Comparison of ENCODE assay signal across 8 cellular contexts in genomic region chr2:8544786-8545631, GRCh38.
DNase-seq lines count a peak whose midpoint lies in the region; ATAC-seq and TF ChIP-seq lines count a peak whose summit lies in the region.

No MANE protein-coding gene starts in this region.

- no peak for TF ChIP-seq POLR2A in testis (IDR thresholded peaks at IDR 0.05)

- 68 to 79% methylated on average over 19 to 25 of the region's 25 CpGs for WGBS in testis, 2 donors

- H3K36me3 ChIP-seq in testis (ENCODE audit: low read depth, missing control alignments): no peaks in the 10 kb centered on the region

- peak; percentile 60 for ATAC-seq in HG02852 (IDR thresholded peaks at IDR 0.05; ENCODE audit: unreplicated experiment)

- intact Hi-C loops in testis (cut with DNase I; ENCODE audit: low total_unique reads): no loop called here

- H3K27ac ChIP-seq in testis: no peak overlapping the region

- no peaks in the 10 kb centered on the region for H3K4me1 ChIP-seq in testis

- H3K9me3 ChIP-seq in testis: no peaks in the 10 kb centered on the region

- H3K27me3 ChIP-seq in testis: no peaks in the 10 kb centered on the region

- peak; percentile 8 to 21 for DNase-seq in NCI-H2081 (lab: John Stamatoyannopoulos, UW)
- DNase-seq in NCI-H2081 treated with DMSO at 0.1 percent for 48 hours (lab: John Stamatoyannopoulos, UW): no peak
- peak; percentile 93 to 97 for DNase-seq in NCI-H524 (lab: John Stamatoyannopoulos, UW)
- DNase-seq in activated CD4-positive, alpha-beta T cell treated with anti-CD3 and anti-CD28 coated beads, Interleukin-2, amount 50 U/mL, for 48 hours: peak; percentile 90 to 93
- DNase-seq in epidermal melanocyte (ENCODE audit: insufficient read length, low spot score): peak; percentile 35
- DNase-seq in occipital lobe (lab: John Stamatoyannopoulos, UW): peak; percentile 68
- DNase-seq in testis: peak; percentile 57

- H3K4me3 ChIP-seq in testis: no peak overlapping the region

- no peak for TF ChIP-seq CTCF in testis (IDR thresholded peaks at IDR 0.05)
